ENCODE assay signal across 9 cellular contexts in genomic region chr1:29121951-29122661, GRCh38. TPM values are rescaled to one million over a fixed set of nuclear protein-coding genes. Genes with fewer than 3 reads are reported as not detected.
DNase-seq lines count a peak whose midpoint lies in the region; ATAC-seq lines count a peak whose summit lies in the region.
"Had no signal": no experiment of that assay in that cellular context is flagged by ENCODE, and none has a peak within 500 bp of the region (broad histone marks: within the 10 kb centered on the region; RNA-seq: fewer than 3 reads in every experiment).

No MANE protein-coding gene starts in this region.

- H3K9me3 Mint-ChIP-seq in activated T-cell treated with anti-CD3 and anti-CD28 coated beads, Interleukin-2, amount 50 U/mL, for 4 hours: no peaks in the 10 kb centered on the region

- peak; percentile 91 for DNase-seq in H7
- DNase-seq in activated T-cell treated with anti-CD3 and anti-CD28 coated beads, Interleukin-2, amount 50 U/mL, for 4 hours: no peak
- peak; percentile 48 to 83 (median 82) for DNase-seq in right cardiac atrium
- DNase-seq in epidermal melanocyte (ENCODE audit: insufficient read length, low spot score): no peak
- DNase-seq in HuH-7 (ENCODE audit: low spot score): no peak

- peak overlapping the region; percentile 32 for H3K27ac ChIP-seq in right cardiac atrium (ENCODE audit: low read length)
- H3K27ac ChIP-seq: neutrophil had no signal

- H3K4me1 ChIP-seq in right cardiac atrium (ENCODE audit: control insufficient read depth, insufficient read depth, low read length) (no peaks in the 10 kb centered on the region), skeletal muscle satellite cell (ENCODE audit: control insufficient read depth, insufficient read depth, low read length) (peaks cover 25% of the 10 kb centered on the region)

- H3K4me3 ChIP-seq in H7 (ENCODE audit: insufficient read depth, low read depth, low read length): peak overlapping the region; percentile 96
- peak overlapping the region; percentile 70 for H3K4me3 ChIP-seq in right cardiac atrium (ENCODE audit: low read length)
- H3K4me3 ChIP-seq in skeletal muscle satellite cell (ENCODE audit: low read length): peak overlapping the region; percentile 57

- peak overlapping the region; percentile 89 for H3K4me2 ChIP-seq in skeletal muscle satellite cell (ENCODE audit: low read length)

- H3K9me3 ChIP-seq in right cardiac atrium (ENCODE audit: control insufficient read depth, low read length) (no peaks in the 10 kb centered on the region), skeletal muscle satellite cell (replicated peaks; ENCODE audit: low read length) (no peaks in the 10 kb centered on the region)
- H3K9me3 ChIP-seq: neutrophil had no signal

- WGBS in right cardiac atrium: 2% methylated on average over 75 of the region's 75 CpGs

- peak overlapping the region; percentile 29 for H3K9ac ChIP-seq in skeletal muscle satellite cell (ENCODE audit: low read depth, low read length)

- intact Hi-C loops in right cardiac atrium (cut with DNase I): loop anchor here in 3 of 4 donors (5.0 to 10.0 kb wide), 3 partner anchors 53 to 63 kb away; partner anchors contain the start of gene SRSF4 (in 2 of the 3)

- peaks cover 23% of the 10 kb centered on the region for H3K27me3 Mint-ChIP-seq in activated T-cell treated with anti-CD3 and anti-CD28 coated beads, Interleukin-2, amount 50 U/mL, for 4 hours (ENCODE audit: low read depth)

- no peak for ATAC-seq in activated T-cell treated with anti-CD3 and anti-CD28 coated beads, Interleukin-2, amount 50 U/mL, for 4 hours
- no peak for ATAC-seq in right cardiac atrium
- no peak for ATAC-seq in HG03025 (IDR thresholded peaks at IDR 0.05; ENCODE audit: low FRiP score, unreplicated experiment)
- no peak for ATAC-seq in HG02759 (IDR thresholded peaks at IDR 0.05; ENCODE audit: unreplicated experiment)

- peaks cover 14% of the 10 kb centered on the region for H3K36me3 Mint-ChIP-seq in activated T-cell treated with anti-CD3 and anti-CD28 coated beads, Interleukin-2, amount 50 U/mL, for 4 hours (ENCODE audit: insufficient read depth)

- H3K4me1 Mint-ChIP-seq in activated T-cell treated with anti-CD3 and anti-CD28 coated beads, Interleukin-2, amount 50 U/mL, for 4 hours (ENCODE audit: low read depth): peaks cover 5% of the 10 kb centered on the region

- H3K27me3 ChIP-seq in H7 (ENCODE audit: control insufficient read depth, insufficient read depth, low read length) (peaks cover 13% of the 10 kb centered on the region), right cardiac atrium (ENCODE audit: control insufficient read depth, insufficient read depth) (no peaks in the 10 kb centered on the region), skeletal muscle satellite cell (ENCODE audit: control insufficient read depth, insufficient read depth, low read length) (peaks cover 25% of the 10 kb centered on the region)

- H3K36me3 ChIP-seq in H7 (replicated peaks; ENCODE audit: control insufficient read depth, insufficient read depth, low read length) (peaks cover 2% of the 10 kb centered on the region), skeletal muscle satellite cell (ENCODE audit: insufficient read depth, low read length) (no peaks in the 10 kb centered on the region)

- H3K4me3 Mint-ChIP-seq in activated T-cell treated with anti-CD3 and anti-CD28 coated beads, Interleukin-2, amount 50 U/mL, for 4 hours: peak overlapping the region; percentile 54

RNA-seq across cellular contexts. Expression of gene TMEM200B, which starts 1.6 kb away (rescaled TPM):
- total RNA-seq in H7 (2014; rRNA removed; shearing (Covaris generic)): 53.7 and 59.5 TPM in 2 replicates
- total RNA-seq in activated T-cell treated with anti-CD3 and anti-CD28 coated beads, Interleukin-2, amount 50 U/mL, for 4 hours: 1 to 10 TPM in 2 of 3 donors, under 1 TPM in 1; 0.61 to 1.7 (median 1.0) TPM
- 1 to 10 TPM; 3.6 to 4.1 (median 3.9) TPM for total RNA-seq in right cardiac atrium
- polyA plus RNA-seq in right cardiac atrium: 2.8 TPM
- 3.8 and 7.4 TPM in 2 replicates for total RNA-seq in skeletal muscle satellite cell (2012; rRNA removed)

RNA-seq across cellular contexts. Expression of gene SRSF4, which starts 59.6 kb away (rescaled TPM):
- 62.5 and 76.6 TPM in 2 replicates for total RNA-seq in H7 (2014; rRNA removed; shearing (Covaris generic))
- total RNA-seq in activated T-cell treated with anti-CD3 and anti-CD28 coated beads, Interleukin-2, amount 50 U/mL, for 4 hours: 100 to 1,000 TPM; 104 to 109 (median 106) TPM
- 10 to 100 TPM; 52.0 to 63.7 (median 61.1) TPM for total RNA-seq in right cardiac atrium
- polyA plus RNA-seq in right cardiac atrium: 50.0 TPM
- 21.4 and 24.1 TPM in 2 replicates for total RNA-seq in skeletal muscle satellite cell (2012; rRNA removed)

Comparison
In these comparisons a context has a peak if more than half of its experiments do, and no peak if none do; other contexts are left out.
1. DNase-seq: peak in H7 (single experiment) and right cardiac atrium (3 of 3); none in activated T-cell treated with anti-CD3 and anti-CD28 coated beads, Interleukin-2, amount 50 U/mL, for 4 hours (single experiment), epidermal melanocyte (single experiment) and HuH-7 (single experiment).
2. RNA of gene TMEM200B, which starts 1.6 kb away (total RNA-seq): 53.7 to 59.5 TPM in H7; 3.6 to 4.1 TPM in right cardiac atrium and 0.61 to 1.7 TPM in activated T-cell treated with anti-CD3 and anti-CD28 coated beads, Interleukin-2, amount 50 U/mL, for 4 hours; every median in the first group is over 10 times any median in the second.
3. Peak in every context shown above with its lines, with median percentiles within 50 percentile points of each other: H3K4me3 ChIP-seq.